26 cellular contexts compared by ENCODE assay signal in genomic region chr13:39578821-39579291, GRCh38. TPM values are rescaled to one million over a fixed set of nuclear protein-coding genes. Genes with fewer than 3 reads are reported as not detected.
DNase-seq lines count a peak whose midpoint lies in the region; ATAC-seq and TF ChIP-seq lines count a peak whose summit lies in the region.
"Had no signal": no experiment of that assay in that cellular context is flagged by ENCODE, and none has a peak within 500 bp of the region (broad histone marks: within the 10 kb centered on the region; RNA-seq: fewer than 3 reads in every experiment).

No MANE protein-coding gene starts in this region.

- intact Hi-C loops in Right ventricle myocardium superior (cut with DNase I) (loop anchor here (10.0 kb wide), 1 partner anchor 74 kb away; no protein-coding TSS in a partner anchor), cardiac septum (cut with DNase I) (no loop called here), aorta (cut with DNase I) (no loop called here)

- no peak overlapping the region for H3K27ac Mint-ChIP-seq in activated CD4-positive, alpha-beta T cell treated with anti-CD3 and anti-CD28 coated beads, Interleukin-2, amount 10 ng/mL, durations not matched to agents 7 days and 5 days
- H3K27ac Mint-ChIP-seq: activated naive CD4-positive, alpha-beta T cell treated with anti-CD3 and anti-CD28 coated beads, Interleukin-2, amount 50 U/mL, for 24 hours; activated T-helper 1 cell treated with anti-CD3 and anti-CD28 coated beads, Interleukin-12 subunit alpha, Interleukin-12 subunit beta, Interleukin-2, Interleukin-4 antibody, amounts not matched to agents 30 ng/mL and 10 ng/mL and 1 ng/mL, durations not matched to agents 14 hours and 24 hours and 36 hours; immature natural killer cell; stimulated activated naive CD8-positive, alpha-beta T cell treated with anti-CD3 and anti-CD28 coated beads, Interleukin-15, amount 100 ng/mL, for 72 hours had no signal

- peaks cover 0 to 3% of the 10 kb centered on the region in 2 donors for H3K36me3 ChIP-seq in aorta (ENCODE audit: control insufficient read depth in 1 of 2, insufficient read depth in 2 of 2, low read length in 1 of 2)
- H3K36me3 ChIP-seq: lower lobe of right lung had no signal

- H3K4me1 Mint-ChIP-seq in activated CD4-positive, alpha-beta T cell treated with anti-CD3 and anti-CD28 coated beads, Interleukin-2, amount 10 ng/mL, durations not matched to agents 7 days and 5 days: no peaks in the 10 kb centered on the region
- H3K4me1 Mint-ChIP-seq: activated naive CD4-positive, alpha-beta T cell treated with anti-CD3 and anti-CD28 coated beads, Interleukin-2, amount 50 U/mL, for 24 hours; central memory CD8-positive, alpha-beta T cell; immature natural killer cell; stimulated activated naive CD8-positive, alpha-beta T cell treated with anti-CD3 and anti-CD28 coated beads, Interleukin-15, amount 100 ng/mL, for 72 hours had no signal

- TF ChIP-seq CTCF in astrocyte of the spinal cord (IDR thresholded peaks at IDR 0.05; ENCODE audit: low read depth, low read length): no peak

- H3K36me3 Mint-ChIP-seq in activated CD4-positive, alpha-beta T cell treated with anti-CD3 and anti-CD28 coated beads, Interleukin-2, amount 10 ng/mL, durations not matched to agents 7 days and 5 days (ENCODE audit: low read depth): no peaks in the 10 kb centered on the region
- H3K36me3 Mint-ChIP-seq: activated naive CD4-positive, alpha-beta T cell treated with anti-CD3 and anti-CD28 coated beads, Interleukin-2, amount 50 U/mL, for 24 hours; immature natural killer cell had no signal

- WGBS in aorta, 2 donors: 36 to 43% methylated on average over 3 of the region's 3 CpGs

- H3K4me1 ChIP-seq in aorta (ENCODE audit: control insufficient read depth in 1 of 2, insufficient read depth in 2 of 2, low read length in 2 of 2): peaks cover 3 to 9% of the 10 kb centered on the region in 2 donors

- POLR2A ChIA-PET in activated CD4-positive, alpha-beta T cell treated with anti-CD3 and anti-CD28 coated beads, Interleukin-2, amount 10 ng/mL, durations not matched to agents 7 days and 5 days (lab: Charles Lee): interaction anchor here (0.6 kb wide), 1 partner anchor 1737 kb away, joined by 6 read pairs; no protein-coding TSS in a partner anchor

- no peaks in the 10 kb centered on the region for H3K9me3 ChIP-seq in aorta (ENCODE audit: control insufficient read depth, low read length)
- H3K9me3 ChIP-seq: lower lobe of right lung, psoas muscle had no signal

- CTCF ChIA-PET in activated CD4-positive, alpha-beta T cell treated with anti-CD3 and anti-CD28 coated beads, Interleukin-2, amount 10 ng/mL, durations not matched to agents 7 days and 5 days (lab: Charles Lee): no interaction called here

- H3K4me3 ChIP-seq in astrocyte of the spinal cord (ENCODE audit: low read depth, low read length) (no peak overlapping the region), aorta (ENCODE audit: low read length in 2 of 2) (no peak overlapping the region)
- H3K4me3 ChIP-seq: lower lobe of right lung, psoas muscle, smooth muscle cell had no signal

- H3K27me3 Mint-ChIP-seq in activated CD4-positive, alpha-beta T cell treated with anti-CD3 and anti-CD28 coated beads, Interleukin-2, amount 10 ng/mL, durations not matched to agents 7 days and 5 days: no peaks in the 10 kb centered on the region
- H3K27me3 Mint-ChIP-seq: stimulated activated naive CD8-positive, alpha-beta T cell treated with anti-CD3 and anti-CD28 coated beads, Interleukin-15, amount 100 ng/mL, for 72 hours had no signal

- H3K27ac ChIP-seq in aorta (ENCODE audit: low read depth in 1 of 2, low read length in 2 of 2): no peak overlapping the region
- H3K27ac ChIP-seq: epithelial cell of prostate, lower lobe of right lung, psoas muscle had no signal

- DNase-seq in Right ventricle myocardium superior (no peak), cardiac septum (ENCODE audit: low spot score) (no peak), astrocyte of the spinal cord (ENCODE audit: low read depth, low spot score) (peak; percentile 50), iPS-NIHi7 (ENCODE audit: extremely low spot score) (peak; percentile 24), aorta (no peak), NCI-H1092 treated with DMSO at 0.1 percent for 48 hours (lab: John Stamatoyannopoulos, UW) (no peak)
- no peak for DNase-seq in activated CD4-positive, alpha-beta T cell treated with anti-CD3 and anti-CD28 coated beads, Interleukin-2, amount 10 ng/mL, durations not matched to agents 7 days and 5 days
- DNase-seq: 8988T; activated CD4-positive, alpha-beta T cell treated with anti-CD3 and anti-CD28 coated beads for 4 hours; AML-193; anterior cingulate cortex; immature natural killer cell; lower lobe of right lung; NCI-H748 treated with DMSO at 0.1 percent for 48 hours; psoas muscle; SHP77; stimulated activated CD4-positive, alpha-beta T cell treated with anti-CD3 and anti-CD28 coated beads, Interleukin-4, amount 100 ng/mL, for 1 hour; stimulated activated naive CD8-positive, alpha-beta T cell treated with anti-CD3 and anti-CD28 coated beads, Interleukin-15, amount 100 ng/mL, for 72 hours; trophoblast cell had no signal

- no peak overlapping the region for H3K4me3 Mint-ChIP-seq in activated CD4-positive, alpha-beta T cell treated with anti-CD3 and anti-CD28 coated beads, Interleukin-2, amount 10 ng/mL, durations not matched to agents 7 days and 5 days
- H3K4me3 Mint-ChIP-seq: activated naive CD4-positive, alpha-beta T cell treated with anti-CD3 and anti-CD28 coated beads, Interleukin-2, amount 50 U/mL, for 24 hours; activated T-helper 1 cell treated with anti-CD3 and anti-CD28 coated beads, Interleukin-12 subunit alpha, Interleukin-12 subunit beta, Interleukin-2, Interleukin-4 antibody, amounts not matched to agents 30 ng/mL and 10 ng/mL and 1 ng/mL, durations not matched to agents 14 hours and 24 hours and 36 hours; central memory CD8-positive, alpha-beta T cell; immature natural killer cell; neural crest cell; stimulated activated naive CD8-positive, alpha-beta T cell treated with anti-CD3 and anti-CD28 coated beads, Interleukin-15, amount 100 ng/mL, for 72 hours had no signal

- no peaks in the 10 kb centered on the region for H3K27me3 ChIP-seq in aorta (ENCODE audit: control insufficient read depth in 1 of 2, insufficient read depth in 2 of 2, low read length in 1 of 2)

- no peaks in the 10 kb centered on the region for H3K9me3 Mint-ChIP-seq in activated CD4-positive, alpha-beta T cell treated with anti-CD3 and anti-CD28 coated beads, Interleukin-2, amount 10 ng/mL, durations not matched to agents 7 days and 5 days
- H3K9me3 Mint-ChIP-seq: activated naive CD4-positive, alpha-beta T cell treated with anti-CD3 and anti-CD28 coated beads, Interleukin-2, amount 50 U/mL, for 24 hours; activated T-helper 1 cell treated with anti-CD3 and anti-CD28 coated beads, Interleukin-12 subunit alpha, Interleukin-12 subunit beta, Interleukin-2, Interleukin-4 antibody, amounts not matched to agents 30 ng/mL and 10 ng/mL and 1 ng/mL, durations not matched to agents 14 hours and 24 hours and 36 hours; central memory CD8-positive, alpha-beta T cell; immature natural killer cell; neural crest cell; stimulated activated naive CD8-positive, alpha-beta T cell treated with anti-CD3 and anti-CD28 coated beads, Interleukin-15, amount 100 ng/mL, for 72 hours had no signal

- in situ Hi-C loops in astrocyte of the spinal cord (cut with HindIII; ENCODE audit: low sequenced_read_pairs): no loop called here

- peak; percentile 17 for ATAC-seq in Right ventricle myocardium superior (ENCODE audit: poor library complexity)
- peak; percentile 23 for ATAC-seq in aorta (ENCODE audit: low FRiP score)
- ATAC-seq in HG03378 (IDR thresholded peaks at IDR 0.05; ENCODE audit: unreplicated experiment): no peak
- ATAC-seq: psoas muscle; stimulated activated naive CD8-positive, alpha-beta T cell treated with anti-CD3 and anti-CD28 coated beads, Interleukin-15, amount 100 ng/mL, for 72 hours had no signal

RNA-seq across cellular contexts. Expression of gene LHFPL6, which starts 24.1 kb away (rescaled TPM):
- total RNA-seq in Right ventricle myocardium superior: 53.0 TPM
- total RNA-seq in cardiac septum: 68.9 TPM
- 100 to 1,000 TPM; 211 to 214 TPM for total RNA-seq in aorta
- 100 to 1,000 TPM in 1 of 2 donors, 10 to 100 TPM in 1; 58.1 to 127 TPM for polyA plus RNA-seq in aorta
- under 1 TPM; 0.12 to 0.25 TPM for total RNA-seq in activated CD4-positive, alpha-beta T cell treated with anti-CD3 and anti-CD28 coated beads, Interleukin-2, amount 10 ng/mL, durations not matched to agents 7 days and 5 days

Comparison
In these comparisons a context has a peak if more than half of its experiments do, and no peak if none do; other contexts are left out.
1. DNase-seq: peak in astrocyte of the spinal cord (single experiment) and iPS-NIHi7 (single experiment); none in Right ventricle myocardium superior (single experiment), cardiac septum (single experiment), aorta (0 of 2), activated CD4-positive, alpha-beta T cell treated with anti-CD3 and anti-CD28 coated beads, Interleukin-2, amount 10 ng/mL, durations not matched to agents 7 days and 5 days (single experiment) and NCI-H1092 treated with DMSO at 0.1 percent for 48 hours (single experiment).
2. RNA of gene LHFPL6, which starts 24.1 kb away (total RNA-seq): 211 to 214 TPM in aorta, 68.9 TPM in cardiac septum (single experiment) and 53.0 TPM in Right ventricle myocardium superior (single experiment); 0.12 to 0.25 TPM in activated CD4-positive, alpha-beta T cell treated with anti-CD3 and anti-CD28 coated beads, Interleukin-2, amount 10 ng/mL, durations not matched to agents 7 days and 5 days; every median in the first group is over 10 times any median in the second.